In genomic region chr5:98102926-98103325, GRCh38 we compare ENCODE assay signal across 20 cellular contexts.
DNase-seq lines count a peak whose midpoint lies in the region; FAIRE-seq and TF ChIP-seq lines count a peak whose summit lies in the region.
"Had no signal": no experiment of that assay in that cellular context is flagged by ENCODE, and none has a peak within 500 bp of the region (broad histone marks: within the 10 kb centered on the region; RNA-seq: fewer than 3 reads in every experiment).

No MANE protein-coding gene starts in this region.

- no peaks in the 10 kb centered on the region for H4K20me1 ChIP-seq in GM23248 (ENCODE audit: insufficient read depth)

- intact Hi-C loops in esophagus squamous epithelium (cut with DNase I) = no loop called here

- FAIRE-seq in frontal cortex (lab: Jason Lieb, UNC) = peak; percentile 13
- FAIRE-seq: GM12891, GM18507 had no signal

- H3K9ac ChIP-seq in GM23248 = no peak overlapping the region

- DNase-seq in EL (peak; percentile 12), GM23248 (peak; percentile 20), RKO (ENCODE audit: low spot score) (peak; percentile 96), frontal cortex (ENCODE audit: low spot score in 2 of 2) (no peak), SKM-1 (lab: John Stamatoyannopoulos, UW; ENCODE audit: unreplicated experiment) (no peak), esophagus squamous epithelium (lab: John Stamatoyannopoulos, UW) (no peak), putamen (ENCODE audit: low spot score) (no peak), SHP77 treated with DMSO at 0.1 percent for 48 hours (lab: John Stamatoyannopoulos, UW) (no peak)
- DNase-seq: C1 segment of cervical spinal cord; Calu3; CD4-positive, alpha-beta memory T cell; COR-L47; DMS53; DMS79 treated with DMSO at 0.1 percent for 48 hours; GDM1; H9; HFFc6 had no signal

- WGBS in GM23248 (ENCODE audit: low coverage in 1 of 2, low lambda C conversion rate in 2 of 2, missing lambda C conversion rate in 2 of 2), 2 experiments = 46 to 52% methylated on average over 3 of the region's 3 CpGs
- WGBS in esophagus squamous epithelium, 2 donors = 45 to 78% methylated on average over 3 of the region's 3 CpGs

- H3K36me3 ChIP-seq in GM23248 (ENCODE audit: low read depth) (no peaks in the 10 kb centered on the region), esophagus squamous epithelium (no peaks in the 10 kb centered on the region)

- TF ChIP-seq POLR2A in esophagus squamous epithelium (IDR thresholded peaks at IDR 0.05) = no peak

- no peaks in the 10 kb centered on the region for H3K9me2 ChIP-seq in GM23248 (ENCODE audit: insufficient read depth)

- no peaks in the 10 kb centered on the region for H3K9me3 ChIP-seq in GM23248 (ENCODE audit: low read depth)
- no peaks in the 10 kb centered on the region for H3K9me3 ChIP-seq in esophagus squamous epithelium

- in situ Hi-C loops in GM23248 (cut with MboI) = no loop called here

- H3K4me2 ChIP-seq in GM23248 (ENCODE audit: unreplicated experiment) = no peak overlapping the region
- H3K4me2 ChIP-seq: GM23338 had no signal

- no peaks in the 10 kb centered on the region for H3K79me2 ChIP-seq in GM23248 (ENCODE audit: insufficient read depth)

- H2AFZ ChIP-seq in GM23248 = no peak overlapping the region
- H2AFZ ChIP-seq: GM23338 had no signal

- peaks cover 19% of the 10 kb centered on the region for H3F3A ChIP-seq in GM23248 (ENCODE audit: insufficient read depth)

- peaks cover 39% of the 10 kb centered on the region for H3K4me1 ChIP-seq in GM23248 (ENCODE audit: insufficient read depth)
- H3K4me1 ChIP-seq in esophagus squamous epithelium = no peaks in the 10 kb centered on the region

- H3K27ac ChIP-seq in GM23248 (no peak overlapping the region), esophagus squamous epithelium (no peak overlapping the region)

- TF ChIP-seq CTCF in esophagus squamous epithelium (IDR thresholded peaks at IDR 0.05) = no peak

- H3K4me3 ChIP-seq in GM23248 = no peak overlapping the region
- H3K4me3 ChIP-seq in esophagus squamous epithelium = no peak overlapping the region
- H3K4me3 ChIP-seq: GM23338 had no signal

- no peaks in the 10 kb centered on the region for H3K27me3 ChIP-seq in GM23248 (replicated peaks; ENCODE audit: insufficient read depth)
- no peaks in the 10 kb centered on the region for H3K27me3 ChIP-seq in esophagus squamous epithelium

Comparison
In these comparisons a context has a peak if more than half of its experiments do, and no peak if none do; other contexts are left out.
1. DNase-seq: peak in EL (single experiment), GM23248 (single experiment) and RKO (single experiment); none in frontal cortex (0 of 2), SKM-1 (single experiment), esophagus squamous epithelium (single experiment), putamen (single experiment) and SHP77 treated with DMSO at 0.1 percent for 48 hours (single experiment).